1 cellular context compared by ENCODE assay signal in genomic region chr20:62838511-62838910, GRCh38.
TF ChIP-seq lines count a peak whose summit lies in the region.

No MANE protein-coding gene starts in this region.

TF ChIP-seq in GM12878, 131 proteins besides CTCF, POLR2A, EP300 and RAD21:
- TF ChIP-seq HDGF (IDR thresholded peaks at IDR 0.05) (no peak), ZNF687 (IDR thresholded peaks at IDR 0.05) (peak; percentile 75), MEF2A (IDR thresholded peaks at IDR 0.05; ENCODE audit: insufficient read depth, low read depth, low read length) (no peak), SKIL (IDR thresholded peaks at IDR 0.05; ENCODE audit: low read depth, poor library complexity, severe bottlenecking) (no peak), MAX (IDR thresholded peaks at IDR 0.05; ENCODE audit: low read depth, low read length) (no peak; the same call in 1 of the 2 replicates), RBBP5 (conservative IDR thresholded peaks at IDR 0.05) (no peak), ZNF592 (IDR thresholded peaks at IDR 0.05) (0 out of 2 replicates have a peak, but pooled peaks have one; percentile 45), NR2C2 (IDR thresholded peaks at IDR 0.05; ENCODE audit: borderline replicate concordance, control insufficient read depth, insufficient read length, low read depth) (no peak), BHLHE40 (IDR thresholded peaks at IDR 0.05; ENCODE audit: borderline replicate concordance in 1 of 2, low read depth in 2 of 2, low read length in 1 of 2) (peak in 1 of 2 experiments; percentile 31; a peak in 1 of 4 replicates), SP1 (IDR thresholded peaks at IDR 0.05; ENCODE audit: low read depth, low read length) (peak; percentile 15), SMAD1 (IDR thresholded peaks at IDR 0.05; ENCODE audit: low read depth, partially characterized antibody) (no peak), RAD51 (IDR thresholded peaks at IDR 0.05) (0 out of 2 replicates have a peak, but pooled peaks have one; percentile 26)
